Comparison of ENCODE assay signal across 9 cellular contexts in the genomic region with DNA sequence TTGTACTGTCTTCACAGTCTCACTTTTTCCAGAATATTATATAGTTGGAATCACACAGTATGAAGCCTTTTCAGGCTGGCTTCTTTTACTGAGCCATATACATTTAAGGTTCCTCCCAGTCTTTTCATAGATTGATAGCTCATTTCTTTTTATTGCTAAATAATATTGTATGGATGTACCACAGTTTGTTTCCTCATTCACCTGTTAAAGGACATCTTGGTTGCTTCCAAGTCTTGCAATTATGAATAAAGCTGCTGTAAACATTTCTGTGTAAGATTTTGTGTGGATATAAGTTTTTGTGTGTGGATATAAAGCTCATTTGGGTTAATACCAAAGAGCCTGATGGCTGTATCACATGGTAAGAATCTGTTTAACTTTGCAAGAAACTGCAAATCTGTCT. TPM values are rescaled to one million over a fixed set of nuclear protein-coding genes. Genes with fewer than 3 reads are reported as not detected.
"Had no signal": no experiment of that assay in that cellular context is flagged by ENCODE, and none has a peak within 500 bp of the region (broad histone marks: within the 10 kb centered on the region; RNA-seq: fewer than 3 reads in every experiment).

No MANE protein-coding gene starts in this region.

- H3K27ac Mint-ChIP-seq: IgD-negative memory B cell had no signal

- ATAC-seq: HepG2, K562 had no signal

- H3K36me3 Mint-ChIP-seq: IgD-negative memory B cell had no signal

- H3K4me3 ChIP-seq: K562 had no signal

- H3K27ac ChIP-seq: HL-60 had no signal

- DNase-seq: IMR-90, KBM-7, KG1 had no signal

RNA-seq across cellular contexts. Expression of a gene that starts 24.5 kb away (rescaled TPM):
- total RNA-seq: HepG2, HT-29, HT1080, IMR-90 had no signal

RNA-seq across cellular contexts. Expression of a gene that starts 56.3 kb away (rescaled TPM):
- total RNA-seq: HepG2, HT-29, HT1080, IMR-90 had no signal
